Comparison of ENCODE assay signal across 23 cellular contexts in genomic region chr2:189066037-189066436, GRCh38.
DNase-seq lines count a peak whose midpoint lies in the region; ATAC-seq, FAIRE-seq and TF ChIP-seq lines count a peak whose summit lies in the region.
"Had no signal": no experiment of that assay in that cellular context is flagged by ENCODE, and none has a peak within 500 bp of the region (broad histone marks: within the 10 kb centered on the region; RNA-seq: fewer than 3 reads in every experiment).

No MANE protein-coding gene starts in this region.

- ATAC-seq in IMR-90 (ENCODE audit: low read depth): peak; percentile 37
- no peak for ATAC-seq in GM19395 (IDR thresholded peaks at IDR 0.05; ENCODE audit: unreplicated experiment)
- ATAC-seq: GM23338, HCT116 had no signal

- in situ Hi-C loops in IMR-90 (cut with MboI; ENCODE audit: low sequenced_read_pairs): no loop called here

- CTCF ChIA-PET in Caco-2 (lab: Charles Lee): no interaction called here
- CTCF ChIA-PET in IMR-90 (lab: Yijun Ruan, JAX): no interaction called here

- no peak overlapping the region for H2AFZ ChIP-seq in IMR-90 (replicated peaks; ENCODE audit: low read length, poor library complexity)
- H2AFZ ChIP-seq: GM23338 had no signal

- H2AK9ac ChIP-seq in IMR-90 (replicated peaks; ENCODE audit: low read depth, low read length, poor library complexity): no peak overlapping the region

- BruUV-seq in Caco-2 (replicated peaks; lab: Mats Ljungman, UMichigan) (no TSS peak), IMR-90 (replicated peaks; lab: Mats Ljungman, UMichigan) (no TSS peak)

- no peak overlapping the region for H3K14ac ChIP-seq in IMR-90 (replicated peaks; ENCODE audit: low read depth, low read length)

- H3K27me3 Mint-ChIP-seq in Caco-2 (ENCODE audit: insufficient read depth, unreplicated experiment) (no peaks in the 10 kb centered on the region), mesothelial cell of epicardium (ENCODE audit: low read depth) (no peaks in the 10 kb centered on the region)
- H3K27me3 Mint-ChIP-seq: B cell, IgD-negative memory B cell had no signal

- peaks cover 3% of the 10 kb centered on the region for H3K9me1 ChIP-seq in IMR-90 (ENCODE audit: insufficient read depth, low read length)

- TF ChIP-seq RAD21 in IMR-90 (IDR thresholded peaks at IDR 0.05; ENCODE audit: low read length): no peak

- H3K9me3 Mint-ChIP-seq in Caco-2 (ENCODE audit: unreplicated experiment): no peaks in the 10 kb centered on the region
- no peaks in the 10 kb centered on the region for H3K9me3 Mint-ChIP-seq in mesothelial cell of epicardium
- H3K9me3 Mint-ChIP-seq: GM23338, IgD-negative memory B cell had no signal

- no peak overlapping the region for H2BK20ac ChIP-seq in IMR-90 (ENCODE audit: low read depth, low read length)

- H2BK5ac ChIP-seq in IMR-90 (ENCODE audit: low read depth, low read length, poor library complexity, severe bottlenecking): peak overlapping the region; percentile 16

- H4K5ac ChIP-seq in IMR-90 (ENCODE audit: low read depth, low read length): peak overlapping the region; percentile 68; the same call in 1 of the 2 replicates

- no peak overlapping the region for H2AK5ac ChIP-seq in IMR-90 (ENCODE audit: low read depth, low read length)

- H3K9ac ChIP-seq in IMR-90 (ENCODE audit: low read depth, low read length): no peak overlapping the region

- H3K4me2 ChIP-seq in IMR-90 (ENCODE audit: low read depth, low read length): no peak overlapping the region
- H3K4me2 ChIP-seq: GM23338 had no signal

- H3K36me3 Mint-ChIP-seq in Caco-2 (ENCODE audit: insufficient read depth, unreplicated experiment) (peaks cover 46% of the 10 kb centered on the region), mesothelial cell of epicardium (peaks cover 45% of the 10 kb centered on the region)
- H3K36me3 Mint-ChIP-seq: CD14-positive monocyte, IgD-negative memory B cell had no signal

- intact Hi-C loops in Caco-2 (cut with micrococcal nuclease; ENCODE audit: unreplicated experiment): no loop called here
- intact Hi-C loops in IMR-90 (cut with micrococcal nuclease): no loop called here

- H3K36me3 ChIP-seq in Caco-2 (ENCODE audit: control insufficient read depth, insufficient read depth, low read length) (no peaks in the 10 kb centered on the region), IMR-90 (ENCODE audit: control insufficient read depth, insufficient read depth, low read length) (peaks cover 53% of the 10 kb centered on the region), bronchial epithelial cell (ENCODE audit: control insufficient read depth, insufficient read depth, low read length) (no peaks in the 10 kb centered on the region)

- peaks cover 18 to 44% of the 10 kb centered on the region in 2 experiments for H3K79me1 ChIP-seq in IMR-90 (ENCODE audit: low read depth in 1 of 2, low read length in 2 of 2)

- TF ChIP-seq POLR2A in IMR-90 (IDR thresholded peaks at IDR 0.05; ENCODE audit: low read depth, low read length): no peak

- no peak overlapping the region for H4K91ac ChIP-seq in IMR-90 (ENCODE audit: insufficient read depth, low read depth, low read length)

- H3K4ac ChIP-seq in IMR-90 (ENCODE audit: low read depth, low read length): no peak overlapping the region; the same call in none of the 2 replicates

- no peak overlapping the region for H2BK15ac ChIP-seq in IMR-90 (ENCODE audit: low read depth, low read length)

- H3K4me1 Mint-ChIP-seq in Caco-2 (ENCODE audit: low read depth, unreplicated experiment) (peaks cover 13% of the 10 kb centered on the region), mesothelial cell of epicardium (peaks cover 7% of the 10 kb centered on the region)
- H3K4me1 Mint-ChIP-seq: B cell, CD14-positive monocyte, GM23338, IgD-negative memory B cell had no signal

- POLR2A ChIA-PET in Caco-2 (lab: Charles Lee): no interaction called here
- POLR2A ChIA-PET in IMR-90 (lab: Charles Lee; ENCODE audit: unreplicated experiment): no interaction called here

- H3K4me1 ChIP-seq in Caco-2: peaks cover 6% of the 10 kb centered on the region; the same call in 1 of the 2 replicates
- H3K4me1 ChIP-seq in IMR-90 (ENCODE audit: control insufficient read depth, insufficient read depth, low read length): peaks cover 9% of the 10 kb centered on the region; the same call in 1 of the 2 replicates

- H3K4me3 ChIP-seq in Caco-2 (ENCODE audit: low read depth, low read length): no peak overlapping the region
- no peak overlapping the region for H3K4me3 ChIP-seq in IMR-90 (ENCODE audit: insufficient read depth, low read depth, low read length)
- H3K4me3 ChIP-seq in bronchial epithelial cell (ENCODE audit: low read depth, low read length): no peak overlapping the region
- H3K4me3 ChIP-seq: GM23338 had no signal

- no peak overlapping the region for H3K4me3 Mint-ChIP-seq in Caco-2 (ENCODE audit: unreplicated experiment)
- no peak overlapping the region for H3K4me3 Mint-ChIP-seq in mesothelial cell of epicardium
- H3K4me3 Mint-ChIP-seq: B cell, CD14-positive monocyte, GM23338, IgD-negative memory B cell had no signal

- H3K27ac Mint-ChIP-seq in Caco-2 (ENCODE audit: unreplicated experiment): peak overlapping the region; percentile 2
- peak overlapping the region; percentile 8 for H3K27ac Mint-ChIP-seq in mesothelial cell of epicardium
- H3K27ac Mint-ChIP-seq: B cell, CD14-positive monocyte, GM23338 had no signal

- H3K27me3 ChIP-seq in Caco-2 (replicated peaks; ENCODE audit: control insufficient read depth, insufficient read depth, low read length) (no peaks in the 10 kb centered on the region), IMR-90 (ENCODE audit: control insufficient read depth, insufficient read depth, low read length) (no peaks in the 10 kb centered on the region), bronchial epithelial cell (ENCODE audit: control insufficient read depth, insufficient read depth, low read length) (no peaks in the 10 kb centered on the region)

- dilution Hi-C loops in IMR-90 (cut with HindIII; ENCODE audit: low sequenced_read_pairs, unreplicated experiment): no loop called here

- peak overlapping the region; percentile 52; the same call in 1 of the 2 replicates for H3K18ac ChIP-seq in IMR-90 (ENCODE audit: low read depth, low read length)

- no peak for FAIRE-seq in bronchial epithelial cell (lab: Jason Lieb, UNC)
- FAIRE-seq: D721Med, HTR-8/SVneo had no signal

- no peaks in the 10 kb centered on the region for H3K9me3 ChIP-seq in Caco-2
- H3K9me3 ChIP-seq in IMR-90 (ENCODE audit: control insufficient read depth, insufficient read depth, low read length): no peaks in the 10 kb centered on the region

- H4K20me1 ChIP-seq in IMR-90 (ENCODE audit: insufficient read depth, low read length): no peaks in the 10 kb centered on the region

- H2BK120ac ChIP-seq in IMR-90 (ENCODE audit: low read depth, low read length): no peak overlapping the region

- no peak overlapping the region for H3K23ac ChIP-seq in IMR-90 (ENCODE audit: low read depth, low read length)

- H3K56ac ChIP-seq in IMR-90 (ENCODE audit: extremely low read depth, insufficient read depth, low read length): no peak overlapping the region

- H4K8ac ChIP-seq in IMR-90 (ENCODE audit: low read depth in 2 of 2, low read length in 2 of 2): peak overlapping the region in 1 of 2 experiments; percentile 4; a peak in 1 of 4 replicates

- H3K27ac ChIP-seq in IMR-90 (ENCODE audit: insufficient read depth, low read length): peak overlapping the region; percentile 48

- DNase-seq in Caco-2: no peak
- DNase-seq in IMR-90: peak; percentile 55
- peak; percentile 32 for DNase-seq in bronchial epithelial cell (ENCODE audit: low read depth)
- no peak for DNase-seq in mesothelial cell of epicardium (ENCODE audit: low spot score in 2 of 2, unreplicated experiment in 2 of 2)
- no peak for DNase-seq in anterior cingulate cortex (lab: John Stamatoyannopoulos, UW)
- no peak for DNase-seq in NCI-H82 (lab: John Stamatoyannopoulos, UW)
- no peak for DNase-seq in foreskin melanocyte
- DNase-seq: DMS53, NCI-H1694, NCI-H2081, NCI-H2171, NCI-H446, NCI-H526, OCI-M1, RPMI8226 had no signal

- TF ChIP-seq CTCF in Caco-2 (IDR thresholded peaks at IDR 0.05; ENCODE audit: insufficient read depth in 1 of 2, low read depth in 1 of 2, low read length in 1 of 2, severe bottlenecking in 1 of 2, unreplicated experiment in 1 of 2) (no peak), IMR-90 (conservative IDR thresholded peaks at IDR 0.05; ENCODE audit: low read depth, low read length) (no peak), bronchial epithelial cell (IDR thresholded peaks at IDR 0.05; ENCODE audit: insufficient read depth, low read length, severe bottlenecking) (no peak), mesothelial cell of epicardium (IDR thresholded peaks at IDR 0.05; ENCODE audit: unreplicated experiment) (no peak)

TF ChIP-seq in IMR-90, 13 proteins besides CTCF, POLR2A, EP300 and RAD21 (continues in another document):
- no peak for TF ChIP-seq CEBPB (IDR thresholded peaks at IDR 0.05; ENCODE audit: low read depth, low read length)
- TF ChIP-seq MAFK (IDR thresholded peaks at IDR 0.05; ENCODE audit: low read depth, low read length): no peak
- no peak for TF ChIP-seq ELK1 (IDR thresholded peaks at IDR 0.05; ENCODE audit: borderline replicate concordance, low read depth, low read length)
- no peak for TF ChIP-seq MXI1 (IDR thresholded peaks at IDR 0.05; ENCODE audit: borderline replicate concordance, low read depth, low read length)
- TF ChIP-seq FOS (IDR thresholded peaks at IDR 0.05; ENCODE audit: low read depth, low read length): no peak
- TF ChIP-seq MAZ (IDR thresholded peaks at IDR 0.05; ENCODE audit: borderline replicate concordance, low read depth, low read length): no peak
- no peak for TF ChIP-seq BHLHE40 (IDR thresholded peaks at IDR 0.05; ENCODE audit: low read depth, low read length)
- no peak for TF ChIP-seq USF2 (IDR thresholded peaks at IDR 0.05; ENCODE audit: low read depth, low read length)
- TF ChIP-seq CHD1 (IDR thresholded peaks at IDR 0.05; ENCODE audit: low read depth, low read length): no peak
- TF ChIP-seq NFE2L2 (IDR thresholded peaks at IDR 0.05; ENCODE audit: low read depth, low read length): no peak

Comparison
In these comparisons a context has a peak if more than half of its experiments do, and no peak if none do; other contexts are left out.
1. DNase-seq: peak in IMR-90 (single experiment) and bronchial epithelial cell (single experiment); none in Caco-2 (0 of 2), mesothelial cell of epicardium (0 of 2), anterior cingulate cortex (0 of 58), NCI-H82 (single experiment) and foreskin melanocyte (single experiment).